Comparison of ENCODE assay signal across 17 cellular contexts in genomic region chr14:54715244-54715643, GRCh38.
A peak's percentile ranks its signal among the peaks of the same experiment; 100 is the strongest.
DNase-seq lines count a peak whose midpoint lies in the region; ATAC-seq and TF ChIP-seq lines count a peak whose summit lies in the region.
"Had no signal": no experiment of that assay in that cellular context is flagged by ENCODE, and none has a peak within 500 bp of the region (broad histone marks: within the 10 kb centered on the region; RNA-seq: fewer than 3 reads in every experiment).

No MANE protein-coding gene starts in this region.

- H3K4me1 ChIP-seq in RWPE2 (ENCODE audit: insufficient read depth, poor library complexity, severe bottlenecking) (peaks cover 4% of the 10 kb centered on the region), esophagus muscularis mucosa (peaks cover 68 to 86% (median 72%) of the 10 kb centered on the region in 4 donors), skeletal muscle tissue (ENCODE audit: control insufficient read depth in 3 of 3, insufficient read depth in 3 of 3, low read length in 3 of 3) (peaks cover 47 to 69% (median 61%) of the 10 kb centered on the region in 3 donors)

- peak; percentile 49 for TF ChIP-seq CTCF in RWPE2 (IDR thresholded peaks at IDR 0.05; ENCODE audit: poor library complexity, severe bottlenecking)
- peak in 2 of 3 experiments; percentile 8 to 12 for TF ChIP-seq CTCF in esophagus muscularis mucosa (IDR thresholded peaks at IDR 0.05)

- H3K27me3 ChIP-seq in RWPE2 (ENCODE audit: insufficient read depth, poor library complexity, severe bottlenecking), result no peaks in the 10 kb centered on the region
- H3K27me3 ChIP-seq in esophagus muscularis mucosa, result no peaks in the 10 kb centered on the region
- H3K27me3 ChIP-seq in skeletal muscle tissue (ENCODE audit: control insufficient read depth in 3 of 3, insufficient read depth in 3 of 3, low read length in 3 of 3), result no peaks in the 10 kb centered on the region
- H3K27me3 ChIP-seq: esophagus squamous epithelium had no signal

- no peak for TF ChIP-seq EP300 in esophagus muscularis mucosa (IDR thresholded peaks at IDR 0.05)

- H3K36me3 ChIP-seq in RWPE2 (ENCODE audit: low read depth) (peaks cover 18% of the 10 kb centered on the region), esophagus muscularis mucosa (no peaks in the 10 kb centered on the region), skeletal muscle tissue (ENCODE audit: control insufficient read depth in 3 of 3, insufficient read depth in 3 of 3, low read length in 3 of 3) (no peaks in the 10 kb centered on the region)
- H3K36me3 ChIP-seq: esophagus squamous epithelium had no signal

- intact Hi-C loops in esophagus muscularis mucosa (cut with DNase I), result no loop called here

- peak overlapping the region in 1 of 2 donors; percentile 50 for H3K27ac Mint-ChIP-seq in stimulated activated naive CD8-positive, alpha-beta T cell treated with anti-CD3 and anti-CD28 coated beads, Interleukin-15, amount 100 ng/mL, for 72 hours

- TF ChIP-seq POLR2A in esophagus muscularis mucosa (IDR thresholded peaks at IDR 0.05; ENCODE audit: low read depth), result no peak

- DNase-seq in EH (ENCODE audit: low read depth) (peak; percentile 56), RWPE2 (ENCODE audit: low spot score) (no peak), esophagus muscularis mucosa (ENCODE audit: extremely low spot score) (no peak), NCI-H2029 treated with DMSO at 0.1 percent for 48 hours (lab: John Stamatoyannopoulos, UW) (no peak), NCI-H82 (lab: John Stamatoyannopoulos, UW) (no peak), SW480 (ENCODE audit: low spot score) (no peak)
- DNase-seq in stimulated activated naive CD8-positive, alpha-beta T cell treated with anti-CD3 and anti-CD28 coated beads, Interleukin-15, amount 100 ng/mL, for 72 hours, result no peak
- DNase-seq: activated CD4-positive, alpha-beta T cell treated with anti-CD3 and anti-CD28 coated beads, Interleukin-2, amount 50 U/mL, for 48 hours; activated effector memory CD4-positive, alpha-beta T cell treated with Interleukin-2 at 50 U/mL for 16 hours; COR-L47; esophagus squamous epithelium; NCI-H1436 treated with DMSO at 0.1 percent for 48 hours; NCI-H510A treated with DMSO at 0.1 percent for 48 hours; right cardiac atrium had no signal

- H3K27ac ChIP-seq in RWPE2 (ENCODE audit: poor library complexity, severe bottlenecking) (no peak overlapping the region), esophagus muscularis mucosa (replicated peaks in 1 of 4) (peak overlapping the region in 2 of 4 donors; percentile 1 to 36), skeletal muscle tissue (ENCODE audit: low read depth, low read length) (peak overlapping the region; percentile 12)
- H3K27ac ChIP-seq: RWPE1 had no signal

- no peaks in the 10 kb centered on the region for H3K9me3 Mint-ChIP-seq in stimulated activated naive CD8-positive, alpha-beta T cell treated with anti-CD3 and anti-CD28 coated beads, Interleukin-15, amount 100 ng/mL, for 72 hours
- H3K9me3 Mint-ChIP-seq: central memory CD8-positive, alpha-beta T cell had no signal

- H3K9me3 ChIP-seq in RWPE2 (ENCODE audit: severe bottlenecking) (no peaks in the 10 kb centered on the region), esophagus muscularis mucosa (no peaks in the 10 kb centered on the region), skeletal muscle tissue (ENCODE audit: control insufficient read depth in 3 of 3, low read length in 3 of 3) (no peaks in the 10 kb centered on the region)
- H3K9me3 ChIP-seq: esophagus squamous epithelium had no signal

- H3K4me1 Mint-ChIP-seq in stimulated activated naive CD8-positive, alpha-beta T cell treated with anti-CD3 and anti-CD28 coated beads, Interleukin-15, amount 100 ng/mL, for 72 hours, result peaks cover 17% of the 10 kb centered on the region
- H3K4me1 Mint-ChIP-seq: central memory CD8-positive, alpha-beta T cell had no signal

- peak; percentile 74 for ATAC-seq in RWPE2 (ENCODE audit: low read depth)
- no peak for ATAC-seq in stimulated activated naive CD8-positive, alpha-beta T cell treated with anti-CD3 and anti-CD28 coated beads, Interleukin-15, amount 100 ng/mL, for 72 hours
- ATAC-seq: right cardiac atrium had no signal

- H3K27me3 Mint-ChIP-seq in stimulated activated naive CD8-positive, alpha-beta T cell treated with anti-CD3 and anti-CD28 coated beads, Interleukin-15, amount 100 ng/mL, for 72 hours, result peaks cover 8% of the 10 kb centered on the region

- no peak overlapping the region for H3K4me3 ChIP-seq in RWPE2 (ENCODE audit: severe bottlenecking)
- H3K4me3 ChIP-seq in esophagus muscularis mucosa, result no peak overlapping the region
- no peak overlapping the region for H3K4me3 ChIP-seq in skeletal muscle tissue (ENCODE audit: low read length in 3 of 3)
- H3K4me3 ChIP-seq: esophagus squamous epithelium had no signal

- peak overlapping the region in 1 of 3 donors; percentile 14 for H3K9ac ChIP-seq in skeletal muscle tissue (ENCODE audit: low read depth in 1 of 3, low read length in 3 of 3)

- WGBS in esophagus muscularis mucosa, result 52% methylated on average over 4 of the region's 4 CpGs

- no peak overlapping the region for H3K4me3 Mint-ChIP-seq in stimulated activated naive CD8-positive, alpha-beta T cell treated with anti-CD3 and anti-CD28 coated beads, Interleukin-15, amount 100 ng/mL, for 72 hours
- H3K4me3 Mint-ChIP-seq: central memory CD8-positive, alpha-beta T cell had no signal
